ENCODE assay signal across 1 cellular context in genomic region chr2:27306136-27306535, GRCh38.
TF ChIP-seq lines count a peak whose summit lies in the region.

No MANE protein-coding gene starts in this region.

TF ChIP-seq in HepG2, 621 proteins besides CTCF, POLR2A, EP300 and RAD21:
- TF ChIP-seq MXD1 (CRISPR knock-in tag; IDR thresholded peaks at IDR 0.05) (0 out of 2 replicates have a peak, but pooled peaks have one; percentile 33), HIVEP1 (CRISPR knock-in tag; IDR thresholded peaks at IDR 0.05) (0 out of 2 replicates have a peak, but pooled peaks have one; percentile 15), SMAD3 (CRISPR knock-in tag; IDR thresholded peaks at IDR 0.05) (no peak), AGO2 (optimal IDR thresholded peaks at IDR 0.05; ENCODE audit: low read depth, low read length) (peak; percentile 8), RFX3 (CRISPR knock-in tag; IDR thresholded peaks at IDR 0.05) (no peak), ZBTB3 (CRISPR knock-in tag; IDR thresholded peaks at IDR 0.05; ENCODE audit: borderline replicate concordance, low read depth) (no peak), ZNF776 (CRISPR knock-in tag; IDR thresholded peaks at IDR 0.05) (no peak), GABPB1 (CRISPR knock-in tag; IDR thresholded peaks at IDR 0.05) (peak; percentile 15; the same call in 1 of the 2 replicates), ZNF609 (CRISPR knock-in tag; IDR thresholded peaks at IDR 0.05; ENCODE audit: borderline replicate concordance) (0 out of 2 replicates have a peak, but pooled peaks have one; percentile 15), TFDP2 (CRISPR knock-in tag; IDR thresholded peaks at IDR 0.05) (no peak), ZNF775 (CRISPR knock-in tag; IDR thresholded peaks at IDR 0.05; ENCODE audit: borderline replicate concordance) (no peak), CC2D1A (CRISPR knock-in tag; IDR thresholded peaks at IDR 0.05) (no peak), CHCHD3 (CRISPR knock-in tag; IDR thresholded peaks at IDR 0.05) (0 out of 2 replicates have a peak, but pooled peaks have one; percentile 21), CSRNP1 (CRISPR knock-in tag; IDR thresholded peaks at IDR 0.05) (peak; percentile 44; the same call in 1 of the 2 replicates), PHB2 (IDR thresholded peaks at IDR 0.05; ENCODE audit: partially characterized antibody) (no peak), SP2 (CRISPR knock-in tag; IDR thresholded peaks at IDR 0.05) (no peak), AKAP8 (CRISPR knock-in tag; IDR thresholded peaks at IDR 0.05) (0 out of 2 replicates have a peak, but pooled peaks have one; percentile 9), TAF1 (CRISPR knock-in tag; IDR thresholded peaks at IDR 0.05) (no peak)
TF ChIP-seq in HepG2: peak in this region for 8.
